In the genomic region with DNA sequence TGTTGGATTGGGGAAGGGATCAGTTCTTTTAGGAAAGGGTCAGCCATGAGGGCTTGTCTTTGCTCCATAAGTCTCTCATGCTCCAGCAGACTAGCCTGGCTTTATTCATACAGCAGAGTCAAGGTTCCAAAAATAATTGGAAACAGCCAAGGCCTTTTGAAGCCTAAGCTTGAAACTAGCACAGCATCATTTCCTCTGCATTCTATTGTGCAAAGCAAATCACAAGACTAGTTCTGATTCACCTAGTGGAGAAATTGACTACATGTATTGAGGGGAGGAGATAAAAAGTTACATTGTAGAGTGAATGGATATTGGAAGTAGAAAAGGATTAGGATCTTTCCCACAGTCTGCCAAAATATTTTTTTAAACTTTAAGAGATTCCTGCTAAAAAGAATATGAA, we compare ENCODE assay signal across 20 cellular contexts.
DNase-seq lines count a peak whose midpoint lies in the region; ATAC-seq, FAIRE-seq and TF ChIP-seq lines count a peak whose summit lies in the region.
"Had no signal": no experiment of that assay in that cellular context is flagged by ENCODE, and none has a peak within 500 bp of the region (broad histone marks: within the 10 kb centered on the region; RNA-seq: fewer than 3 reads in every experiment).

No MANE protein-coding gene starts in this region.

- DNase-seq in H54 (ENCODE audit: insufficient read length, low spot score) (no peak), bronchial epithelial cell (ENCODE audit: low read depth) (peak; percentile 9), foreskin fibroblast (peak; percentile 48 to 59), superior temporal gyrus (ENCODE audit: extremely low spot score) (no peak), COR-L47 (lab: John Stamatoyannopoulos, UW) (no peak)
- DNase-seq in activated CD8-positive, alpha-beta memory T cell treated with anti-CD3 and anti-CD28 coated beads for 24 hours, result no peak
- DNase-seq: BE2C; Calu3; CD4-positive, CD25-positive, alpha-beta regulatory T cell; MM.1S; NCI-H1092; NCI-H1436 treated with DMSO at 0.1 percent for 48 hours; NCI-H2029 treated with DMSO at 0.1 percent for 48 hours; NCI-H2171; NCI-H526; PC-9; SJCRH30 had no signal

- no peaks in the 10 kb centered on the region for H3K36me3 ChIP-seq in bronchial epithelial cell (ENCODE audit: control insufficient read depth, insufficient read depth, low read length)
- H3K36me3 ChIP-seq: BE2C, SJCRH30 had no signal

- H3K4me3 ChIP-seq in bronchial epithelial cell (ENCODE audit: low read depth, low read length) (no peak overlapping the region), foreskin fibroblast (ENCODE audit: low read depth in 1 of 2, low read length in 2 of 2) (no peak overlapping the region)
- H3K4me3 ChIP-seq: PC-9, SJCRH30 had no signal

- FAIRE-seq in H54 (lab: Jason Lieb, UNC), result peak; percentile 60
- FAIRE-seq in bronchial epithelial cell (lab: Jason Lieb, UNC), result peak; percentile 13
- FAIRE-seq: GM12891, GM18507 had no signal

- no peak for ATAC-seq in GM18502 (IDR thresholded peaks at IDR 0.05; ENCODE audit: poor library complexity, unreplicated experiment)

- no peak for TF ChIP-seq CTCF in bronchial epithelial cell (IDR thresholded peaks at IDR 0.05; ENCODE audit: insufficient read depth, low read length, severe bottlenecking)
- TF ChIP-seq CTCF in foreskin fibroblast (IDR thresholded peaks at IDR 0.05; ENCODE audit: low read depth, low read length), result no peak

- TF ChIP-seq POLR2A in H54 (IDR thresholded peaks at IDR 0.05; ENCODE audit: low read depth, low read length), result no peak

- no peaks in the 10 kb centered on the region for H3K27me3 ChIP-seq in bronchial epithelial cell (ENCODE audit: control insufficient read depth, insufficient read depth, low read length)
- H3K27me3 ChIP-seq: BE2C, SJCRH30 had no signal

Comparison
In these comparisons a context has a peak if more than half of its experiments do, and no peak if none do; other contexts are left out.
1. DNase-seq: peak in bronchial epithelial cell (single experiment) and foreskin fibroblast (2 of 2); none in H54 (single experiment), activated CD8-positive, alpha-beta memory T cell treated with anti-CD3 and anti-CD28 coated beads for 24 hours (single experiment), superior temporal gyrus (single experiment) and COR-L47 (single experiment).